17 cellular contexts compared by ENCODE assay signal in the genomic region with DNA sequence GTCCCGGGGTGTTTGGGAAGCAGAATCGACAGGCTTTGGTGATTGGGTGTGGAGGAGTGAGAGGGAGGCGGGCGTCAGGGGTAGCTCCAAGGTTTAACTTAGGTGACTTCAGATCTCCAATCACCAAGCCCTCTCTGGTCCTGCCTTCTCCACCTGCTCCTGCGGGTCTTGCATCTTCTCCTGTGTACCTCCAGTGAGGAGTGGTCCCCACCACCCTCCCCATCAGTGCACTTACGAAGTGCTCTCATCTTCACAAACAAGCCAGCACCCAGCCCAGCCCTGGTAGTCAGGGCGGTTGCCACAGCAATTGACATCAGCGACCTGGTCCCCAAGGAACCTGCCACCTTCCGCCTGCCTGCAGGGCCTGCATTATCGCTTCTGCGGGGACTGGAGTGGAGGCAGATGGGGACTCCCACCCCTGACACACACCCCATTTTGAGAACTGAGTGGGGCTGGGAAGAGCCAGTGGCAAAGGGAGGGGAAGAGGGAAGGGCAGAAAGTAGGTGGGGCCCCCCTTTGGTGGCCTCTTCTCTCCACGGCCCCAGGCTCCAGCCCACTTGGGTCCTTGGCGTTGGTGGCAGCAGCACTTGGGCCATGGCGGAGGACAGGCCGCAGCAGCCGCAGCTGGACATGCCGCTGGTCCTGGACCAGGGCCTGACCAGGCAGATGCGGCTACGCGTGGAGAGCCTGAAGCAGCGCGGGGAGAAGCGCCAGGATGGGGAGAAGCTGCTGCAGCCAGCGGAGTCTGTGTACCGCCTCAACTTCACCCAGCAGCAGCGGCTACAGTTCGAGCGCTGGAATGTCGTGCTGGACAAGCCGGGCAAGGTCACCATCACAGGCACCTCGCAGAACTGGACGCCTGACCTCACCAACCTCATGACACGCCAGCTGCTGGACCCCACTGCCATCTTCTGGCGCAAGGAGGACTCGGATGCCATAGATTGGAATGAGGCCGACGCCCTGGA. TPM values are rescaled to one million over a fixed set of nuclear protein-coding genes. Genes with fewer than 3 reads are reported as not detected.
DNase-seq lines count a peak whose midpoint lies in the region; ATAC-seq and TF ChIP-seq lines count a peak whose summit lies in the region.
"Had no signal": no experiment of that assay in that cellular context is flagged by ENCODE, and none has a peak within 500 bp of the region (broad histone marks: within the 10 kb centered on the region; RNA-seq: fewer than 3 reads in every experiment).

A gene with protein sequence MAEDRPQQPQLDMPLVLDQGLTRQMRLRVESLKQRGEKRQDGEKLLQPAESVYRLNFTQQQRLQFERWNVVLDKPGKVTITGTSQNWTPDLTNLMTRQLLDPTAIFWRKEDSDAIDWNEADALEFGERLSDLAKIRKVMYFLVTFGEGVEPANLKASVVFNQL (plus strand): TSS at position 595 of the 965 bp plus-strand sequence. CDS start 0 bp downstream, at position 595.

- H3K79me1 ChIP-seq in mesenchymal stem cell (replicated peaks; ENCODE audit: low read length, poor library complexity, severe bottlenecking), result no peaks in the 10 kb centered on the region

- no peak within 1 kb of the TSS for H3K4me2 ChIP-seq in mesenchymal stem cell (ENCODE audit: low read length, poor library complexity, severe bottlenecking)
- H3K4me2 ChIP-seq: A549 had no signal

- no peak for ATAC-seq in Right ventricle myocardium superior (ENCODE audit: poor library complexity)
- no peak for ATAC-seq in GM21526 (IDR thresholded peaks at IDR 0.05; ENCODE audit: low FRiP score, unreplicated experiment)
- ATAC-seq in GM21737 (IDR thresholded peaks at IDR 0.05; ENCODE audit: unreplicated experiment), result no peak
- ATAC-seq: A549 had no signal

- H3K4ac ChIP-seq in mesenchymal stem cell (ENCODE audit: low read depth in 1 of 2, low read length in 2 of 2), result no peak within 1 kb of the TSS

- 97% methylated on average over 31 of the region's 37 CpGs for WGBS in mesenchymal stem cell
- WGBS in transverse colon (ENCODE audit: low coverage in 1 of 2), 2 donors, result 90% methylated on average over 37 of the region's 37 CpGs; no CpG with 5 or more reads in 1 of the 2 donors

- H3K4me3 Mint-ChIP-seq in chondrocyte (ENCODE audit: unreplicated experiment), result no peak within 1 kb of the TSS

- no peak within 1 kb of the TSS for H3K27ac ChIP-seq in mesenchymal stem cell (ENCODE audit: low read length, poor library complexity, severe bottlenecking)
- H3K27ac ChIP-seq in transverse colon, result no peak within 1 kb of the TSS
- H3K27ac ChIP-seq: A549, SJCRH30 had no signal

- no peak within 1 kb of the TSS for H2BK5ac ChIP-seq in mesenchymal stem cell (ENCODE audit: low read depth, low read length, poor library complexity, severe bottlenecking)

- no peak within 1 kb of the TSS for H2BK12ac ChIP-seq in mesenchymal stem cell (ENCODE audit: low read length in 2 of 2)

- peaks cover 5% of the 10 kb centered on the region for H3K4me1 Mint-ChIP-seq in chondrocyte (ENCODE audit: low read depth)

- no peak within 1 kb of the TSS for H2BK120ac ChIP-seq in mesenchymal stem cell (ENCODE audit: low read depth, low read length)

- TF ChIP-seq CTCF in chondrocyte (IDR thresholded peaks at IDR 0.05), result no peak
- no peak for TF ChIP-seq CTCF in transverse colon (IDR thresholded peaks at IDR 0.05)

- H3K18ac ChIP-seq in mesenchymal stem cell (ENCODE audit: low read depth in 1 of 2, low read length in 2 of 2), result no peak within 1 kb of the TSS

- no peaks in the 10 kb centered on the region for H3K9me3 Mint-ChIP-seq in chondrocyte (ENCODE audit: low read depth)

- no peak within 1 kb of the TSS for H2AFZ ChIP-seq in mesenchymal stem cell (ENCODE audit: low read depth, low read length)

- H3K23ac ChIP-seq in mesenchymal stem cell (ENCODE audit: low read length in 2 of 2), result no peak within 1 kb of the TSS

- in situ Hi-C loops in transverse colon (cut with MboI; ENCODE audit: low pct_ligation_motif_present in 1 of 4, low pct_unique_long_range_greater_than_20kb in 1 of 4, low sequenced_read_pairs in 3 of 4), result no loop called here

- TF ChIP-seq POLR2A in transverse colon (IDR thresholded peaks at IDR 0.05), result no peak

- H3K27ac Mint-ChIP-seq in chondrocyte (ENCODE audit: unreplicated experiment), result no peak within 1 kb of the TSS

- H3K9me3 ChIP-seq in mesenchymal stem cell (ENCODE audit: control insufficient read depth, low read length), result no peaks in the 10 kb centered on the region
- H3K9me3 ChIP-seq in transverse colon, result no peaks in the 10 kb centered on the region
- H3K9me3 ChIP-seq: A549, Caco-2, MG63, SJCRH30 had no signal

- no peak within 1 kb of the TSS for H2BK15ac ChIP-seq in mesenchymal stem cell (ENCODE audit: low read depth, poor library complexity, severe bottlenecking)

- peaks cover 17 to 30% of the 10 kb centered on the region in 2 experiments for H3K36me3 ChIP-seq in mesenchymal stem cell (ENCODE audit: control insufficient read depth in 1 of 2, insufficient read depth in 2 of 2, low read depth in 1 of 2, low read length in 2 of 2)
- no peaks in the 10 kb centered on the region for H3K36me3 ChIP-seq in transverse colon
- H3K36me3 ChIP-seq: MG63, SJCRH30 had no signal

- H3K27me3 ChIP-seq in mesenchymal stem cell (ENCODE audit: control insufficient read depth in 1 of 2, insufficient read depth in 1 of 2, low read length in 2 of 2) (no peaks in the 10 kb centered on the region), transverse colon (no peaks in the 10 kb centered on the region)
- H3K27me3 ChIP-seq: MG63, SJCRH30 had no signal

- H2AK5ac ChIP-seq in mesenchymal stem cell (ENCODE audit: low read length, severe bottlenecking), result no peak within 1 kb of the TSS

- H3K9ac ChIP-seq in mesenchymal stem cell (ENCODE audit: low read length), result no peak within 1 kb of the TSS

- no peak for TF ChIP-seq EP300 in transverse colon (IDR thresholded peaks at IDR 0.05; ENCODE audit: low read depth)

- H3K4me3 ChIP-seq in mesenchymal stem cell (ENCODE audit: insufficient read depth in 1 of 2, low read depth in 1 of 2, low read length in 2 of 2) (no peak within 1 kb of the TSS), transverse colon (no peak within 1 kb of the TSS)
- H3K4me3 ChIP-seq: A549, MG63, SJCRH30 had no signal

- peak within 1 kb of the TSS; percentile 22 for H4K8ac ChIP-seq in mesenchymal stem cell (ENCODE audit: low read length)

- H3K4me1 ChIP-seq in mesenchymal stem cell (ENCODE audit: control insufficient read depth, insufficient read depth, low read depth, low read length) (peaks cover 24% of the 10 kb centered on the region), transverse colon (peaks cover 6 to 30% (median 24%) of the 10 kb centered on the region in 4 donors)
- H3K4me1 ChIP-seq: Caco-2 had no signal

- no peak within 1 kb of the TSS for H4K91ac ChIP-seq in mesenchymal stem cell (ENCODE audit: low read length)

- peaks cover 2% of the 10 kb centered on the region for H3K36me3 Mint-ChIP-seq in chondrocyte (ENCODE audit: low read depth)

- intact Hi-C loops in Right ventricle myocardium superior (cut with DNase I) (no loop called here), cardiac septum (cut with DNase I) (no loop called here), transverse colon (cut with DNase I; ENCODE audit: low total_unique reads) (no loop called here)

- H3K27me3 Mint-ChIP-seq in chondrocyte (ENCODE audit: low read depth), result no peaks in the 10 kb centered on the region

- no peak within 1 kb of the TSS for H3K14ac ChIP-seq in mesenchymal stem cell (ENCODE audit: low read length in 2 of 2)

- DNase-seq in Right ventricle myocardium superior (peak; percentile 24), cardiac septum (ENCODE audit: low spot score) (no peak), chondrocyte (ENCODE audit: low spot score) (peak; percentile 92), mesenchymal stem cell (no peak), transverse colon (no peak), middle frontal gyrus (ENCODE audit: extremely low spot score, low spot score) (no peak)
- DNase-seq: Caco-2, HCEC 1CT, KG1, MG63, NCI-H1092 treated with DMSO at 0.1 percent for 48 hours, NCI-H187 treated with DMSO at 0.1 percent for 48 hours, NCI-H510A treated with DMSO at 0.1 percent for 48 hours, SJCRH30 had no signal

RNA-seq across cellular contexts. Expression of the gene that starts here (rescaled TPM):
- total RNA-seq in Right ventricle myocardium superior (not detected), cardiac septum (not detected), chondrocyte (not detected in 3 replicates), transverse colon (100 to 1,000 TPM in 1 of 4 donors, 10 to 100 TPM in 3; 16.0 to 126 (median 49.4) TPM)
- 0.19 TPM for polyA plus RNA-seq in mesenchymal stem cell (2013, experiment 1 of 2)
- polyA plus RNA-seq in mesenchymal stem cell (2013, experiment 2 of 2), result not detected
- polyA plus RNA-seq: A549 had no signal

Comparison
In these comparisons a context has a peak if more than half of its experiments do, and no peak if none do; other contexts are left out.
1. RNA of the gene that starts here (total RNA-seq): 16.0 to 126 TPM in transverse colon; not detected in cardiac septum (single experiment), not detected in Right ventricle myocardium superior (single experiment) and not detected in chondrocyte; every median in the first group is over 10 times any median in the second.
2. Peak in DNase-seq in Right ventricle myocardium superior; RNA of the gene not detected or under 1 TPM.
3. Peak in DNase-seq in chondrocyte; RNA of the gene not detected or under 1 TPM.